In the genomic region with DNA sequence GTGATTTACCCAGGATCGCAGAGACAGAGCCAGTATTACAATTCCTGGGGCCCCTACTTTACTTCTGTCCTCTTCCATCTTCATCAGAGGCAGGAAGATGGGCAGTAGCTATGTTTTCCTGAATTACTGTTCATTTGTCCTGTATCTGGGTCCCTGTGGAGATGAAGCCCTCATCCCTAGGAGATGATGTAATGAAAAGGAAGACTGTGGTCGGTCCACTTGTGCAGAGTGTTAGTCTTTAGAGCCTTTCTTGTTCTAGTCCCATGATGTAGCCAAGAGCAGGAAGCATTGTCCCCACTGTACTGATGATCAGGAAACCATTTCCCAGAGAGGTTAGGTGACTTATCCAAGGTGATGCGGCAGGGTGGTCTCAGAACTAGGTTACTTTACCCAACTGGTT, we compare ENCODE assay signal across 15 cellular contexts. TPM values are rescaled to one million over a fixed set of nuclear protein-coding genes. Genes with fewer than 3 reads are reported as not detected.
DNase-seq lines count a peak whose midpoint lies in the region; ATAC-seq, FAIRE-seq and TF ChIP-seq lines count a peak whose summit lies in the region.
"Had no signal": no experiment of that assay in that cellular context is flagged by ENCODE, and none has a peak within 500 bp of the region (broad histone marks: within the 10 kb centered on the region; RNA-seq: fewer than 3 reads in every experiment).

No MANE protein-coding gene starts in this region.

- peaks cover 39% of the 10 kb centered on the region for H3K4me1 Mint-ChIP-seq in Caco-2 (ENCODE audit: low read depth, unreplicated experiment)

- ATAC-seq in GM12878: no peak
- ATAC-seq in HG03460 (IDR thresholded peaks at IDR 0.05; ENCODE audit: unreplicated experiment): no peak
- ATAC-seq: activated CD4-positive, alpha-beta T cell treated with anti-CD3 and anti-CD28 coated beads for 36 hours had no signal

- TF ChIP-seq CTCF in Caco-2 (IDR thresholded peaks at IDR 0.05; ENCODE audit: insufficient read depth in 1 of 2, low read depth in 1 of 2, low read length in 1 of 2, severe bottlenecking in 1 of 2, unreplicated experiment in 1 of 2) (no peak), GM12878 (IDR thresholded peaks at IDR 0.05 in 2 of 3, conservative IDR thresholded peaks at IDR 0.05 in 1 of 3; ENCODE audit: control insufficient read depth in 2 of 3, extremely low read depth in 1 of 3, insufficient read depth in 1 of 3, low read depth in 3 of 3, low read length in 3 of 3) (no peak), hepatocyte (IDR thresholded peaks at IDR 0.05; ENCODE audit: poor library complexity) (no peak), GM10266 (IDR thresholded peaks at IDR 0.05; ENCODE audit: control insufficient read depth, insufficient read depth, low read depth, missing control alignments) (no peak)

- in situ Hi-C loops in GM12878 (cut with MboI): no loop called here

- H3K9me3 Mint-ChIP-seq in Caco-2 (ENCODE audit: unreplicated experiment): no peaks in the 10 kb centered on the region
- H3K9me3 Mint-ChIP-seq: activated T-helper 1 cell treated with anti-CD3 and anti-CD28 coated beads, Interleukin-12 subunit alpha, Interleukin-12 subunit beta, Interleukin-2, Interleukin-4 antibody, amounts not matched to agents 30 ng/mL and 10 ng/mL and 1 ng/mL, durations not matched to agents 14 hours and 24 hours and 36 hours; neural progenitor cell had no signal

- peak overlapping the region; percentile 79 for H3K4me3 Mint-ChIP-seq in Caco-2 (ENCODE audit: unreplicated experiment)
- H3K4me3 Mint-ChIP-seq: activated CD4-positive, alpha-beta T cell treated with anti-CD3 and anti-CD28 coated beads for 36 hours had no signal

- no peak for TF ChIP-seq RAD21 in GM12878 (IDR thresholded peaks at IDR 0.05; ENCODE audit: insufficient read depth, low read depth, low read length)

- TF ChIP-seq EP300 in GM12878 (IDR thresholded peaks at IDR 0.05; ENCODE audit: borderline replicate concordance in 1 of 2, control insufficient read depth in 1 of 2, low read depth in 2 of 2, low read length in 2 of 2): no peak

- H4K20me1 ChIP-seq in GM12878 (ENCODE audit: control insufficient read depth, insufficient read depth): no peaks in the 10 kb centered on the region
- no peaks in the 10 kb centered on the region for H4K20me1 ChIP-seq in hepatocyte (ENCODE audit: insufficient read depth, poor library complexity, severe bottlenecking)

- no peak overlapping the region for H3K4me2 ChIP-seq in GM12878 (ENCODE audit: control insufficient read depth, insufficient read depth)
- H3K4me2 ChIP-seq in hepatocyte: peak overlapping the region; percentile 92
- peak overlapping the region; percentile 41 for H3K4me2 ChIP-seq in skeletal muscle satellite cell (ENCODE audit: low read length)
- H3K4me2 ChIP-seq: neural progenitor cell had no signal

- H3K9me2 ChIP-seq in hepatocyte (replicated peaks; ENCODE audit: insufficient read depth): no peaks in the 10 kb centered on the region

- H3K4me1 ChIP-seq in Caco-2 (peaks cover 39% of the 10 kb centered on the region), GM12878 (ENCODE audit: control insufficient read depth, insufficient read depth, low read length) (no peaks in the 10 kb centered on the region; the same call in 1 of the 2 replicates), hepatocyte (ENCODE audit: insufficient read depth) (peaks cover 49% of the 10 kb centered on the region), skeletal muscle satellite cell (ENCODE audit: control insufficient read depth, insufficient read depth, low read length) (peaks cover 56% of the 10 kb centered on the region)

- RAD21 ChIA-PET in GM12878 (lab: Charles Lee; ENCODE audit: unreplicated experiment): interaction anchor here (0.7 to 17.5 kb wide), 10 partner anchors 7 to 120 kb away, joined by 3 to 304 read pairs (median 5); no protein-coding TSS in a partner anchor

- POLR2A ChIA-PET in Caco-2 (lab: Charles Lee): interaction anchor here (0.5 kb wide), 1 partner anchor 103 kb away, joined by 5 read pairs; no protein-coding TSS in a partner anchor
- POLR2A ChIA-PET in GM12878 (lab: Charles Lee): interaction anchor here (0.7 to 4.7 kb wide), 7 partner anchors 10 to 75 kb away, joined by 3 to 43 read pairs (median 6); no protein-coding TSS in a partner anchor

- peaks cover 3% of the 10 kb centered on the region; the same call in 1 of the 2 replicates for H3K36me3 ChIP-seq in Caco-2 (ENCODE audit: control insufficient read depth, insufficient read depth, low read length)
- H3K36me3 ChIP-seq in GM12878 (ENCODE audit: control insufficient read depth in 2 of 2, insufficient read depth in 2 of 2, low read length in 1 of 2): no peaks in the 10 kb centered on the region
- H3K36me3 ChIP-seq in hepatocyte (replicated peaks; ENCODE audit: insufficient read depth, low read depth): no peaks in the 10 kb centered on the region
- no peaks in the 10 kb centered on the region for H3K36me3 ChIP-seq in skeletal muscle satellite cell (ENCODE audit: insufficient read depth, low read length)
- H3K36me3 ChIP-seq: neural progenitor cell had no signal

- peak overlapping the region; percentile 29 for H3K27ac Mint-ChIP-seq in Caco-2 (ENCODE audit: unreplicated experiment)
- H3K27ac Mint-ChIP-seq: activated CD4-positive, alpha-beta T cell treated with anti-CD3 and anti-CD28 coated beads for 36 hours; activated T-helper 1 cell treated with anti-CD3 and anti-CD28 coated beads, Interleukin-12 subunit alpha, Interleukin-12 subunit beta, Interleukin-2, Interleukin-4 antibody, amounts not matched to agents 30 ng/mL and 10 ng/mL and 1 ng/mL, durations not matched to agents 14 hours and 24 hours and 36 hours; neural progenitor cell had no signal

- CTCF ChIA-PET in Caco-2 (lab: Charles Lee) (interaction anchor here (1.1 to 2.6 kb wide), 3 partner anchors 27 to 82 kb away, joined by 3 to 18 read pairs (median 3); no protein-coding TSS in a partner anchor), GM12878 (lab: Yijun Ruan, JAX) (interaction anchor here (1.0 to 21.0 kb wide), 8 partner anchors 10 to 83 kb away, joined by 3 to 401 read pairs (median 9); no protein-coding TSS in a partner anchor)

- H3K9ac ChIP-seq in GM12878 (ENCODE audit: control insufficient read depth, insufficient read depth, low read length): no peak overlapping the region
- H3K9ac ChIP-seq in skeletal muscle satellite cell (ENCODE audit: low read depth, low read length): no peak overlapping the region
- H3K9ac ChIP-seq: neural progenitor cell had no signal

- peaks cover 23% of the 10 kb centered on the region for H3K36me3 Mint-ChIP-seq in Caco-2 (ENCODE audit: insufficient read depth, unreplicated experiment)
- H3K36me3 Mint-ChIP-seq: neural progenitor cell had no signal

- H3K27me3 ChIP-seq in Caco-2 (replicated peaks; ENCODE audit: control insufficient read depth, insufficient read depth, low read length): no peaks in the 10 kb centered on the region
- peaks cover 2 to 23% of the 10 kb centered on the region in 2 experiments; a peak in 3 of 4 replicates for H3K27me3 ChIP-seq in GM12878 (replicated peaks in 1 of 2; ENCODE audit: control insufficient read depth in 2 of 2, insufficient read depth in 2 of 2, low read length in 1 of 2)
- H3K27me3 ChIP-seq in hepatocyte: no peaks in the 10 kb centered on the region
- H3K27me3 ChIP-seq in skeletal muscle satellite cell (ENCODE audit: control insufficient read depth, insufficient read depth, low read length): no peaks in the 10 kb centered on the region

- WGBS in GM12878 (ENCODE audit: insufficient coverage, insufficient replicate concordance, low lambda C conversion rate, missing lambda C conversion rate): 41% methylated on average over 3 of the region's 3 CpGs
- 93% methylated on average over 3 of the region's 3 CpGs for WGBS in hepatocyte (ENCODE audit: low lambda C conversion rate, missing lambda C conversion rate)

- no peak overlapping the region for H3K4me3 ChIP-seq in Caco-2 (ENCODE audit: low read depth, low read length)
- no peak overlapping the region for H3K4me3 ChIP-seq in GM12878
- H3K4me3 ChIP-seq in hepatocyte: no peak overlapping the region
- no peak overlapping the region for H3K4me3 ChIP-seq in skeletal muscle satellite cell (ENCODE audit: low read length)
- H3K4me3 ChIP-seq: neural progenitor cell had no signal

- H3K79me2 ChIP-seq in GM12878 (ENCODE audit: control insufficient read depth, insufficient read depth, low read length) (no peaks in the 10 kb centered on the region), hepatocyte (peaks cover 62% of the 10 kb centered on the region)

- BruUV-seq in Caco-2 (replicated peaks; lab: Mats Ljungman, UMichigan): TSS peak; percentile 8
- BruUV-seq in GM12878 (replicated peaks; lab: Mats Ljungman, UMichigan): TSS peak; percentile 39

- no peak for DNase-seq in Caco-2
- DNase-seq in GM12878 (ENCODE audit: low read depth, low spot score): no peak
- no peak for DNase-seq in hepatocyte (ENCODE audit: low spot score)
- no peak for DNase-seq in GM10266 (ENCODE audit: extremely low spot score)
- no peak for DNase-seq in RKO (ENCODE audit: low spot score)
- no peak for DNase-seq in NCI-H2029 (lab: John Stamatoyannopoulos, UW)
- DNase-seq: activated CD4-positive, alpha-beta T cell treated with anti-CD3 and anti-CD28 coated beads for 36 hours; NCI-H1930; stimulated activated CD4-positive, alpha-beta T cell treated with anti-CD3 and anti-CD28 coated beads, Interleukin-12 subunit alpha, Interleukin-12 subunit beta, amount 100 ng/mL, for 4 hours; SW 1271 had no signal

- no peak overlapping the region for H2AFZ ChIP-seq in GM12878 (ENCODE audit: control insufficient read depth, low read depth, low read length)
- no peak overlapping the region for H2AFZ ChIP-seq in hepatocyte
- H2AFZ ChIP-seq: neural progenitor cell had no signal

- SMC1A ChIA-PET in GM12878 (lab: Charles Lee; ENCODE audit: uncharacterized antibody, unreplicated experiment): interaction anchor here (0.9 to 9.4 kb wide), 11 partner anchors 7 to 82 kb away, joined by 3 to 72 read pairs (median 6); no protein-coding TSS in a partner anchor

- no peaks in the 10 kb centered on the region for H3K9me3 ChIP-seq in Caco-2
- no peaks in the 10 kb centered on the region for H3K9me3 ChIP-seq in GM12878 (replicated peaks; ENCODE audit: control insufficient read depth, insufficient read depth, low read length)
- no peaks in the 10 kb centered on the region for H3K9me3 ChIP-seq in hepatocyte (ENCODE audit: low read depth)
- H3K9me3 ChIP-seq in skeletal muscle satellite cell (replicated peaks; ENCODE audit: low read length): no peaks in the 10 kb centered on the region

- H3K27ac ChIP-seq in GM12878 (ENCODE audit: control insufficient read depth, insufficient read depth): no peak overlapping the region
- no peak overlapping the region for H3K27ac ChIP-seq in hepatocyte
- H3K27ac ChIP-seq: neural progenitor cell had no signal

- intact Hi-C loops in Caco-2 (cut with micrococcal nuclease; ENCODE audit: unreplicated experiment) (no loop called here), GM12878 (cut with micrococcal nuclease; ENCODE audit: unreplicated experiment) (no loop called here)

- TF ChIP-seq POLR2A in GM12878 (IDR thresholded peaks at IDR 0.05; ENCODE audit: low read depth, low read length): no peak

- FAIRE-seq in GM12878 (lab: Jason Lieb, UNC): no peak
- FAIRE-seq: bronchial epithelial cell had no signal

- no peaks in the 10 kb centered on the region for H3K27me3 Mint-ChIP-seq in Caco-2 (ENCODE audit: insufficient read depth, unreplicated experiment)

RNA-seq across cellular contexts. Expression of gene CD9, which starts 2.6 kb away (rescaled TPM):
- 170 and 179 TPM in 2 replicates for total RNA-seq in Caco-2 (2022)
- total RNA-seq in GM12878 (2013; cell fraction: nucleolus; rRNA removed): 23.0 and 25.8 TPM in 2 replicates
- total RNA-seq in GM12878 (2014; rRNA removed): 7.2 and 8.6 TPM in 2 replicates
- 7.5 and 7.6 TPM in 2 replicates for total RNA-seq in GM12878 (2014; rRNA removed; fragmentation: Illumina TruSeq; extraction: Trizol)
- total RNA-seq in GM12878 (2021): 7.9 and 8.3 TPM in 2 replicates
- 0.46 TPM for polyA plus RNA-seq in GM12878 (2011; ENCODE audit: low read depth)
- polyA plus RNA-seq in GM12878 (2011; rRNA removed): 29.9 and 33.1 TPM in 2 replicates
- 20.0 and 26.2 TPM in 2 replicates for polyA plus RNA-seq in GM12878 (2011; cell fraction: cytosol; rRNA removed)
- 11.2 and 13.3 TPM in 2 replicates for polyA plus RNA-seq in GM12878 (2011; cell fraction: nucleus; rRNA removed)
- 0.14 and 0.84 TPM in 2 replicates for polyA plus RNA-seq in GM12878 (2012)
- 8.6 and 20.3 TPM in 2 replicates for polyA plus RNA-seq in GM12878 (2014; fragmentation: Illumina TruSeq; extraction: Trizol)
- polyA plus RNA-seq in GM12878 (2014; fragmentation: Nextera tagmentation; extraction: Ambion mirVana): 10 to 100 TPM in 1 of 2 experiments, 1 to 10 TPM in 1; 4.8 to 11.2 TPM
- polyA plus RNA-seq in GM12878 (2014; rRNA removed): 12.6 and 15.6 TPM in 2 replicates
- polyA plus RNA-seq in GM12878 (2016; fragmentation: Nextera tagmentation; extraction: Ambion mirVana): 10 to 100 TPM; 10.9 to 11.7 TPM
- 17.7 and 21.8 TPM in 2 replicates for polyA minus RNA-seq in GM12878 (2011; rRNA and poly(A)+ RNA removed)
- polyA minus RNA-seq in GM12878 (2011; cell fraction: cytosol; rRNA and poly(A)+ RNA removed): 6.4 and 9.1 TPM in 2 replicates
- 2.8 and 5.3 TPM in 2 replicates for polyA minus RNA-seq in GM12878 (2011; cell fraction: nucleus; rRNA and poly(A)+ RNA removed)
- 117 and 139 TPM in 2 replicates for total RNA-seq in hepatocyte
- polyA plus RNA-seq in hepatocyte: 166 and 188 TPM in 2 replicates
- total RNA-seq in skeletal muscle satellite cell (2012; rRNA removed): 31.7 and 66.4 TPM in 2 replicates
